1 cellular context compared by ENCODE assay signal in genomic region chr12:57993030-57993429, GRCh38.
TF ChIP-seq lines count a peak whose summit lies in the region.

No MANE protein-coding gene starts in this region.

TF ChIP-seq in H1, 55 proteins besides CTCF, POLR2A, EP300 and RAD21 (continued from another document):
- TF ChIP-seq ZNF274 (IDR thresholded peaks at IDR 0.05; ENCODE audit: borderline replicate concordance, extremely low read depth, low read length), result no peak
- no peak for TF ChIP-seq POU5F1 (IDR thresholded peaks at IDR 0.05; ENCODE audit: low read depth, low read length)
- no peak for TF ChIP-seq SP2 (IDR thresholded peaks at IDR 0.05; ENCODE audit: low read length)
- TF ChIP-seq ATF3 (IDR thresholded peaks at IDR 0.05; ENCODE audit: insufficient read depth, low read depth, low read length), result no peak
- no peak for TF ChIP-seq KDM5A (IDR thresholded peaks at IDR 0.05; ENCODE audit: low read length)
